Comparison of ENCODE assay signal across 16 cellular contexts in the genomic region with DNA sequence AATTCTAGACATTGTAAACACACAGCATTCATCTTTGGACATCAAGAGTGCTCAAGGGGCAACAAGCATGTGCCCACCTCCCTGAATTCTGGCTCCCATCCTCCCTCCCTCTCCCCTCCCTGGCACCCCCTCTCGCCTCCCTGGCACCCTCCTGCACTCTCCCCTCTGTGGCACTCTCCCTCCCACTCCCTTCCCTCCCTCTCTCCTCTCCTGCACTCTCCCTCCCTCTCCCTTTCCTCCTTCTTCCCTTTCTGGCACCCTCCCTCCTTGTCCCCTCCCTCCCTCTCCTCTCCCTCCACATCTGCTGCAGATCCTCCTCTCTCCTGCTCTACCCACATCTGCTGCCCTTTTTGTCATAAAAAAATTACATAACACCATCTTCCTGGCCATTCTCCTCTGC.
"Had no signal": no experiment of that assay in that cellular context is flagged by ENCODE, and none has a peak within 500 bp of the region (broad histone marks: within the 10 kb centered on the region; RNA-seq: fewer than 3 reads in every experiment).

No MANE protein-coding gene starts in this region.

- H3K4me1 Mint-ChIP-seq: activated CD8-positive, alpha-beta memory T cell treated with anti-CD3 and anti-CD28 coated beads, Interleukin-2, amount 10 ng/mL, durations not matched to agents 7 days and 5 days; natural killer cell; stimulated activated naive B cell treated with anti-CD40 and anti-IgM and Interleukin-4, amounts not matched to agents 10 μg/mL and 1 μg/mL and 100 μg/mL, for 72 hours had no signal

- H3K4me3 Mint-ChIP-seq: activated CD8-positive, alpha-beta memory T cell treated with anti-CD3 and anti-CD28 coated beads, Interleukin-2, amount 10 ng/mL, durations not matched to agents 7 days and 5 days; activated naive CD8-positive, alpha-beta T cell; natural killer cell; stimulated activated naive B cell treated with anti-CD40 and anti-IgM and Interleukin-4, amounts not matched to agents 10 μg/mL and 1 μg/mL and 100 μg/mL, for 72 hours had no signal

- H3K27ac ChIP-seq: prostate gland had no signal

- H3K4me3 ChIP-seq: prostate gland had no signal

- H3K36me3 ChIP-seq: prostate gland had no signal

- DNase-seq: activated CD4-positive, alpha-beta T cell treated with anti-CD3 and anti-CD28 coated beads for 1 hour; activated CD4-positive, alpha-beta T cell treated with anti-CD3 and anti-CD28 coated beads, Interleukin-2, amount 50 U/mL, for 48 hours; activated CD8-positive, alpha-beta memory T cell treated with anti-CD3 and anti-CD28 coated beads, Interleukin-2, amount 10 ng/mL, durations not matched to agents 7 days and 5 days; activated gamma-delta T cell; activated T-cell treated with anti-CD3 and anti-CD28 coated beads, Interleukin-2, amount 50 U/mL, for 48 hours; dermis blood vessel endothelial cell; left cardiac atrium; natural killer cell; occipital lobe; stimulated activated CD4-positive, alpha-beta T cell treated with anti-CD3 and anti-CD28 coated beads, Interleukin-2, amount 100 ng/mL, for 24 hours; stimulated activated naive B cell treated with anti-CD40 and anti-IgM and Interleukin-4, amounts not matched to agents 10 μg/mL and 1 μg/mL and 100 μg/mL, for 72 hours; T-helper 9 cell had no signal

- H3K27ac Mint-ChIP-seq: activated CD8-positive, alpha-beta memory T cell treated with anti-CD3 and anti-CD28 coated beads, Interleukin-2, amount 10 ng/mL, durations not matched to agents 7 days and 5 days; activated naive CD8-positive, alpha-beta T cell; natural killer cell; stimulated activated naive B cell treated with anti-CD40 and anti-IgM and Interleukin-4, amounts not matched to agents 10 μg/mL and 1 μg/mL and 100 μg/mL, for 72 hours had no signal

- H3K9me3 ChIP-seq: prostate gland had no signal

- H3K36me3 Mint-ChIP-seq: activated CD8-positive, alpha-beta memory T cell treated with anti-CD3 and anti-CD28 coated beads, Interleukin-2, amount 10 ng/mL, durations not matched to agents 7 days and 5 days; activated naive CD8-positive, alpha-beta T cell; natural killer cell; stimulated activated naive B cell treated with anti-CD40 and anti-IgM and Interleukin-4, amounts not matched to agents 10 μg/mL and 1 μg/mL and 100 μg/mL, for 72 hours had no signal

- H3K9me3 Mint-ChIP-seq: natural killer cell; stimulated activated naive B cell treated with anti-CD40 and anti-IgM and Interleukin-4, amounts not matched to agents 10 μg/mL and 1 μg/mL and 100 μg/mL, for 72 hours had no signal

- H3K27me3 Mint-ChIP-seq: activated naive CD8-positive, alpha-beta T cell had no signal

- ATAC-seq: activated CD8-positive, alpha-beta memory T cell treated with anti-CD3 and anti-CD28 coated beads, Interleukin-2, amount 10 ng/mL, durations not matched to agents 7 days and 5 days; esophagus mucosa; left cardiac atrium; natural killer cell; sciatic nerve; stimulated activated naive B cell treated with anti-CD40 and anti-IgM and Interleukin-4, amounts not matched to agents 10 μg/mL and 1 μg/mL and 100 μg/mL, for 72 hours had no signal
